ENCODE assay signal across 1 cellular context in the genomic region with DNA sequence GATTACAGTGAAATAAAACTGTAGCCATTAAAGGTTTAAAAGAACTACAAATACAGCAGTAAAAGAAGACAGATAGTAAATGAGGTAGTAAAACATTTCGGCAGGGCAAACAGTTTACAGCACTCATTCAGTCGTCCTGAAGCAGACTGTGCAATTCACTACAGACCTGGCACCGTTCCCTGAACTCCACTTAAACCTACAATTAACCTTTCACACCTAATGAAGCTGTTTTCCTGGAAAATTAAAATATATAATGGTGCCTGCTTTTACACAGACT.
TF ChIP-seq lines count a peak whose summit lies in the region.

No MANE protein-coding gene starts in this region.

TF ChIP-seq in WTC11, 78 proteins besides CTCF, POLR2A, EP300 and RAD21 (continued from another document):
- TF ChIP-seq E2F1 (CRISPR knock-in tag; IDR thresholded peaks at IDR 0.05) (no peak), MXD4 (CRISPR knock-in tag; IDR thresholded peaks at IDR 0.05; ENCODE audit: borderline replicate concordance) (no peak), PRRX2 (CRISPR knock-in tag; IDR thresholded peaks at IDR 0.05) (no peak), FOXP1 (CRISPR knock-in tag; IDR thresholded peaks at IDR 0.05; ENCODE audit: borderline replicate concordance) (no peak), ZNF281 (CRISPR knock-in tag; IDR thresholded peaks at IDR 0.05) (no peak), JAZF1 (CRISPR knock-in tag; IDR thresholded peaks at IDR 0.05) (no peak), ESRRA (CRISPR knock-in tag; IDR thresholded peaks at IDR 0.05; ENCODE audit: borderline replicate concordance) (no peak), ZNF138 (CRISPR knock-in tag; conservative IDR thresholded peaks at IDR 0.05) (no peak), SP1 (CRISPR knock-in tag; conservative IDR thresholded peaks at IDR 0.05) (no peak)
- TF ChIP-seq, protein P1, sequence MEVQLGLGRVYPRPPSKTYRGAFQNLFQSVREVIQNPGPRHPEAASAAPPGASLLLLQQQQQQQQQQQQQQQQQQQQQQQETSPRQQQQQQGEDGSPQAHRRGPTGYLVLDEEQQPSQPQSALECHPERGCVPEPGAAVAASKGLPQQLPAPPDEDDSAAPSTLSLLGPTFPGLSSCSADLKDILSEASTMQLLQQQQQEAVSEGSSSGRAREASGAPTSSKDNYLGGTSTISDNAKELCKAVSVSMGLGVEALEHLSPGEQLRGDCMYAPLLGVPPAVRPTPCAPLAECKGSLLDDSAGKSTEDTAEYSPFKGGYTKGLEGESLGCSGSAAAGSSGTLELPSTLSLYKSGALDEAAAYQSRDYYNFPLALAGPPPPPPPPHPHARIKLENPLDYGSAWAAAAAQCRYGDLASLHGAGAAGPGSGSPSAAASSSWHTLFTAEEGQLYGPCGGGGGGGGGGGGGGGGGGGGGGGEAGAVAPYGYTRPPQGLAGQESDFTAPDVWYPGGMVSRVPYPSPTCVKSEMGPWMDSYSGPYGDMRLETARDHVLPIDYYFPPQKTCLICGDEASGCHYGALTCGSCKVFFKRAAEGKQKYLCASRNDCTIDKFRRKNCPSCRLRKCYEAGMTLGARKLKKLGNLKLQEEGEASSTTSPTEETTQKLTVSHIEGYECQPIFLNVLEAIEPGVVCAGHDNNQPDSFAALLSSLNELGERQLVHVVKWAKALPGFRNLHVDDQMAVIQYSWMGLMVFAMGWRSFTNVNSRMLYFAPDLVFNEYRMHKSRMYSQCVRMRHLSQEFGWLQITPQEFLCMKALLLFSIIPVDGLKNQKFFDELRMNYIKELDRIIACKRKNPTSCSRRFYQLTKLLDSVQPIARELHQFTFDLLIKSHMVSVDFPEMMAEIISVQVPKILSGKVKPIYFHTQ (CRISPR knock-in tag; IDR thresholded peaks at IDR 0.05): no peak
